ENCODE assay signal across 16 cellular contexts in genomic region chr1:114719424-114719787, GRCh38. TPM values are rescaled to one million over a fixed set of nuclear protein-coding genes. Genes with fewer than 3 reads are reported as not detected.
DNase-seq lines count a peak whose midpoint lies in the region; ATAC-seq and TF ChIP-seq lines count a peak whose summit lies in the region.
"Had no signal": no experiment of that assay in that cellular context is flagged by ENCODE, and none has a peak within 500 bp of the region (broad histone marks: within the 10 kb centered on the region; RNA-seq: fewer than 3 reads in every experiment).

No MANE protein-coding gene starts in this region.

- no peaks in the 10 kb centered on the region for H3K27me3 ChIP-seq in CD8-positive, alpha-beta memory T cell (ENCODE audit: insufficient read depth, low read length, poor library complexity, severe bottlenecking)

- H3K27ac ChIP-seq in CD8-positive, alpha-beta memory T cell (ENCODE audit: low read depth, low read length), result no peak overlapping the region

- DNase-seq in CD8-positive, alpha-beta memory T cell, result no peak
- DNase-seq in HK-2 (ENCODE audit: unreplicated experiment) (peak; percentile 28), astrocyte of the spinal cord (ENCODE audit: low read depth, low spot score) (peak; percentile 27), natural killer cell (no peak), AG20443 (ENCODE audit: low spot score) (no peak), GOT3 (lab: John Stamatoyannopoulos, UW) (no peak)
- DNase-seq: activated CD8-positive, alpha-beta memory T cell treated with anti-CD3 and anti-CD28 coated beads, Interleukin-2, amount 10 ng/mL, durations not matched to agents 7 days and 5 days; anterior cingulate cortex; effector CD4-positive, alpha-beta T cell; glutamatergic neuron; NCI-H2029 treated with DMSO at 0.1 percent for 48 hours; right cardiac atrium; SIG-M5 had no signal

- peaks cover 21% of the 10 kb centered on the region for H3K4me1 ChIP-seq in CD8-positive, alpha-beta memory T cell (ENCODE audit: insufficient read depth, low read length)

- CTCF ChIA-PET in CD8-positive, alpha-beta memory T cell (lab: Charles Lee), result no interaction called here

- in situ Hi-C loops in astrocyte of the spinal cord (cut with HindIII; ENCODE audit: low sequenced_read_pairs), result no loop called here

- no peaks in the 10 kb centered on the region for H3K27me3 Mint-ChIP-seq in CD8-positive, alpha-beta memory T cell
- no peaks in the 10 kb centered on the region for H3K27me3 Mint-ChIP-seq in natural killer cell (ENCODE audit: low read depth in 2 of 2)
- H3K27me3 Mint-ChIP-seq: activated CD8-positive, alpha-beta memory T cell treated with anti-CD3 and anti-CD28 coated beads, Interleukin-2, amount 10 ng/mL, durations not matched to agents 7 days and 5 days had no signal

- H3K27ac Mint-ChIP-seq in CD8-positive, alpha-beta memory T cell, result peak overlapping the region in 6 of 8 donors; percentile 36 to 92 (median 70)
- peak overlapping the region; percentile 18 to 33 for H3K27ac Mint-ChIP-seq in natural killer cell
- H3K27ac Mint-ChIP-seq: activated CD8-positive, alpha-beta memory T cell treated with anti-CD3 and anti-CD28 coated beads, Interleukin-2, amount 10 ng/mL, durations not matched to agents 7 days and 5 days had no signal

- no peak overlapping the region for H3K4me3 ChIP-seq in CD8-positive, alpha-beta memory T cell (ENCODE audit: low read length)
- no peak overlapping the region for H3K4me3 ChIP-seq in astrocyte of the spinal cord (ENCODE audit: low read depth, low read length)

- intact Hi-C loops in natural killer cell (cut with micrococcal nuclease), result no loop called here

- H3K36me3 ChIP-seq in CD8-positive, alpha-beta memory T cell (ENCODE audit: insufficient read depth, low read length), result peaks cover 49% of the 10 kb centered on the region

- TF ChIP-seq CTCF in astrocyte of the spinal cord (IDR thresholded peaks at IDR 0.05; ENCODE audit: low read depth, low read length) (no peak), natural killer cell (IDR thresholded peaks at IDR 0.05) (no peak)

- ATAC-seq in natural killer cell (no peak), HG03175 (IDR thresholded peaks at IDR 0.05; ENCODE audit: unreplicated experiment) (no peak), GM18511 (IDR thresholded peaks at IDR 0.05; ENCODE audit: unreplicated experiment) (no peak)
- ATAC-seq: activated CD8-positive, alpha-beta memory T cell treated with anti-CD3 and anti-CD28 coated beads, Interleukin-2, amount 10 ng/mL, durations not matched to agents 7 days and 5 days; right cardiac atrium had no signal

- H3K36me3 Mint-ChIP-seq in CD8-positive, alpha-beta memory T cell, result peaks cover 6 to 77% (median 24%) of the 10 kb centered on the region in 3 donors
- H3K36me3 Mint-ChIP-seq in natural killer cell, result peaks cover 46% of the 10 kb centered on the region

- POLR2A ChIA-PET in CD8-positive, alpha-beta memory T cell (lab: Charles Lee), result interaction anchor here (0.6 kb wide), 1 partner anchor 19 kb away, joined by 3 read pairs; no protein-coding TSS in a partner anchor

- H3K4me1 Mint-ChIP-seq in CD8-positive, alpha-beta memory T cell, result peaks cover 15 to 25% (median 24%) of the 10 kb centered on the region in 3 donors
- peaks cover 17 to 18% of the 10 kb centered on the region in 2 donors for H3K4me1 Mint-ChIP-seq in natural killer cell

- no peaks in the 10 kb centered on the region for H3K9me3 Mint-ChIP-seq in CD8-positive, alpha-beta memory T cell
- H3K9me3 Mint-ChIP-seq in natural killer cell, result no peaks in the 10 kb centered on the region

- H3K4me3 Mint-ChIP-seq in CD8-positive, alpha-beta memory T cell, result peak overlapping the region in 1 of 7 donors; percentile 41
- no peak overlapping the region for H3K4me3 Mint-ChIP-seq in natural killer cell
- H3K4me3 Mint-ChIP-seq: activated CD8-positive, alpha-beta memory T cell treated with anti-CD3 and anti-CD28 coated beads, Interleukin-2, amount 10 ng/mL, durations not matched to agents 7 days and 5 days had no signal

- no peaks in the 10 kb centered on the region for H3K9me3 ChIP-seq in CD8-positive, alpha-beta memory T cell (ENCODE audit: low read length)

RNA-seq across cellular contexts. Expression of gene NRAS, which starts 2.8 kb away (rescaled TPM):
- 10 to 100 TPM; 77.6 to 78.2 TPM for total RNA-seq in CD8-positive, alpha-beta memory T cell
- 27.1 TPM for polyA plus RNA-seq in CD8-positive, alpha-beta memory T cell
- 10 to 100 TPM; 41.1 to 45.7 (median 43.8) TPM for total RNA-seq in natural killer cell

RNA-seq across cellular contexts. Expression of gene AMPD1, which starts 24.1 kb away (rescaled TPM):
- total RNA-seq in CD8-positive, alpha-beta memory T cell, result not detected
- not detected for polyA plus RNA-seq in CD8-positive, alpha-beta memory T cell
- not detected for total RNA-seq in natural killer cell
- total RNA-seq: activated CD8-positive, alpha-beta memory T cell treated with anti-CD3 and anti-CD28 coated beads, Interleukin-2, amount 10 ng/mL, durations not matched to agents 7 days and 5 days; right cardiac atrium; temporal lobe had no signal
- polyA plus RNA-seq: right cardiac atrium had no signal

RNA-seq across cellular contexts. Expression of gene CSDE1, which starts 38.4 kb away (rescaled TPM):
- 100 to 1,000 TPM; 481 to 513 TPM for total RNA-seq in CD8-positive, alpha-beta memory T cell
- 357 TPM for polyA plus RNA-seq in CD8-positive, alpha-beta memory T cell
- 100 to 1,000 TPM; 461 to 473 (median 470) TPM for total RNA-seq in natural killer cell

RNA-seq across cellular contexts. Expression of gene DENND2C, which starts 49.6 kb away (rescaled TPM):
- under 1 TPM; 0.59 to 0.75 TPM for total RNA-seq in CD8-positive, alpha-beta memory T cell
- polyA plus RNA-seq in CD8-positive, alpha-beta memory T cell, result 0.47 TPM
- 1 to 10 TPM; 1.6 to 6.7 (median 1.7) TPM for total RNA-seq in natural killer cell

Comparison
In these comparisons a context has a peak if more than half of its experiments do, and no peak if none do; other contexts are left out.
1. DNase-seq: peak in HK-2 (single experiment) and astrocyte of the spinal cord (single experiment); none in CD8-positive, alpha-beta memory T cell (0 of 5), natural killer cell (single experiment), AG20443 (single experiment) and GOT3 (single experiment).